ENCODE assay signal across 28 cellular contexts in genomic region chr1:230761443-230762167, GRCh38. TPM values are rescaled to one million over a fixed set of nuclear protein-coding genes. Genes with fewer than 3 reads are reported as not detected.
"Had no signal": no experiment of that assay in that cellular context is flagged by ENCODE, and none has a peak within 500 bp of the region (broad histone marks: within the 10 kb centered on the region; RNA-seq: fewer than 3 reads in every experiment).

No MANE protein-coding gene starts in this region.

- H3K4me3 Mint-ChIP-seq: naive B cell; stimulated activated naive B cell treated with anti-CD40 and anti-IgM and Interleukin-4, amounts not matched to agents 10 μg/mL and 1 μg/mL and 100 μg/mL, for 72 hours; stimulated activated naive CD8-positive, alpha-beta T cell treated with anti-CD3 and anti-CD28 coated beads, Interleukin-15, amount 100 ng/mL, for 72 hours had no signal

- H3K27ac Mint-ChIP-seq: stimulated activated naive B cell treated with anti-CD40 and anti-IgM and Interleukin-4, amounts not matched to agents 10 μg/mL and 1 μg/mL and 100 μg/mL, for 72 hours; stimulated activated naive CD8-positive, alpha-beta T cell treated with anti-CD3 and anti-CD28 coated beads, Interleukin-15, amount 100 ng/mL, for 72 hours had no signal

- H3K27me3 ChIP-seq: colonic mucosa, heart left ventricle, pancreas, transverse colon had no signal

- DNase-seq: colonic mucosa; dermis blood vessel endothelial cell; erythroblast; foreskin melanocyte; heart left ventricle; hippocampal formation; left colon; mesendoderm; naive B cell; occipital lobe; pancreas; psoas muscle; retina; spleen; stimulated activated CD4-positive, alpha-beta T cell treated with anti-CD3 and anti-CD28 coated beads, Interleukin-15, amount 100 ng/mL, for 24 hours; stimulated activated CD4-positive, alpha-beta T cell treated with anti-CD3 and anti-CD28 coated beads, Interleukin-1b, Interleukin-23, amount 100 ng/mL, for 48 hours; stimulated activated CD4-positive, alpha-beta T cell treated with anti-CD3 and anti-CD28 coated beads, Interleukin-4, amount 100 ng/mL, for 24 hours; stimulated activated naive B cell treated with anti-CD40 and anti-IgM and Interleukin-4, amounts not matched to agents 10 μg/mL and 1 μg/mL and 100 μg/mL, for 72 hours; stimulated activated naive CD8-positive, alpha-beta T cell treated with anti-CD3 and anti-CD28 coated beads, Interleukin-15, amount 100 ng/mL, for 72 hours; substantia nigra; transverse colon had no signal

- H3K4me3 ChIP-seq: colonic mucosa, heart left ventricle, pancreas, psoas muscle, spleen, thoracic aorta, transverse colon had no signal

- H3K4me1 Mint-ChIP-seq: naive B cell; stimulated activated naive B cell treated with anti-CD40 and anti-IgM and Interleukin-4, amounts not matched to agents 10 μg/mL and 1 μg/mL and 100 μg/mL, for 72 hours; stimulated activated naive CD8-positive, alpha-beta T cell treated with anti-CD3 and anti-CD28 coated beads, Interleukin-15, amount 100 ng/mL, for 72 hours had no signal

- H3K36me3 ChIP-seq: colonic mucosa, heart left ventricle, pancreas, spleen, thoracic aorta, transverse colon had no signal

- H3K9me3 Mint-ChIP-seq: stimulated activated naive CD8-positive, alpha-beta T cell treated with anti-CD3 and anti-CD28 coated beads, Interleukin-15, amount 100 ng/mL, for 72 hours had no signal

- H3K4me1 ChIP-seq: colonic mucosa, pancreas, psoas muscle, spleen, transverse colon had no signal

- ATAC-seq: heart left ventricle; left colon; pancreas; psoas muscle; sciatic nerve; stimulated activated naive B cell treated with anti-CD40 and anti-IgM and Interleukin-4, amounts not matched to agents 10 μg/mL and 1 μg/mL and 100 μg/mL, for 72 hours; stimulated activated naive CD8-positive, alpha-beta T cell treated with anti-CD3 and anti-CD28 coated beads, Interleukin-15, amount 100 ng/mL, for 72 hours had no signal

- FAIRE-seq: endothelial cell of umbilical vein, pancreas had no signal

- H3K36me3 Mint-ChIP-seq: naive B cell; stimulated activated naive B cell treated with anti-CD40 and anti-IgM and Interleukin-4, amounts not matched to agents 10 μg/mL and 1 μg/mL and 100 μg/mL, for 72 hours had no signal

- H3K9me3 ChIP-seq: colonic mucosa, pancreas, psoas muscle, thoracic aorta, transverse colon had no signal

- H3K27ac ChIP-seq: colonic mucosa, heart left ventricle, pancreas, psoas muscle, spleen, thoracic aorta, transverse colon had no signal

RNA-seq across cellular contexts. Expression of gene CAPN9, which starts 14.4 kb away (rescaled TPM):
- total RNA-seq: cerebellum, dermis blood vessel endothelial cell, endothelial cell of umbilical vein, liver, lung microvascular endothelial cell, psoas muscle, spleen had no signal
- polyA plus RNA-seq: endothelial cell of umbilical vein, liver, pancreas had no signal

RNA-seq across cellular contexts. Expression of gene AGT, which starts 47.7 kb away (rescaled TPM):
- total RNA-seq: endothelial cell of umbilical vein, lung microvascular endothelial cell had no signal
- polyA plus RNA-seq: endothelial cell of umbilical vein, neural cell had no signal
